1 cellular context compared by ENCODE assay signal in genomic region chr18:49452534-49452933, GRCh38. TPM values are rescaled to one million over a fixed set of nuclear protein-coding genes. Genes with fewer than 3 reads are reported as not detected.
A peak's percentile ranks its signal among the peaks of the same experiment; 100 is the strongest.
DNase-seq lines count a peak whose midpoint lies in the region; TF ChIP-seq lines count a peak whose summit lies in the region.
"Not testable (repeated sequence)": the region's sequence is repeated elsewhere in the genome, so short reads cannot be mapped to it uniquely, and the experiment has no call there.

No MANE protein-coding gene starts in this region.

- not testable (repeated sequence) for H3K27me3 ChIP-seq in spleen (replicated peaks in 1 of 7)

- H3K36me3 ChIP-seq in spleen, result peaks cover 0 to 54% (median 5%) of the 10 kb centered on the region in 6 donors

- not testable (repeated sequence) for H3K27ac ChIP-seq in spleen

- peak; percentile 76 for DNase-seq in spleen

- not testable (repeated sequence) for TF ChIP-seq CTCF in spleen (IDR thresholded peaks at IDR 0.05 in 8 of 11, conservative IDR thresholded peaks at IDR 0.05 in 3 of 11)

- not testable (repeated sequence) for TF ChIP-seq POLR2A in spleen (IDR thresholded peaks at IDR 0.05)

- not testable (repeated sequence) for H3K4me3 ChIP-seq in spleen

- peaks cover 0 to 28% (median 7%) of the 10 kb centered on the region in 6 donors for H3K4me1 ChIP-seq in spleen

- intact Hi-C loops in spleen (cut with DNase I; ENCODE audit: low total_unique reads), result not testable (repeated sequence)

- 94 to 99% (median 94%) methylated on average over 2 to 12 of the region's 12 CpGs for WGBS in spleen, 5 donors

- peaks cover 2 to 51% (median 40%) of the 10 kb centered on the region in 8 donors for H3K9me3 ChIP-seq in spleen

RNA-seq across cellular contexts. Expression of gene DYM, which starts 7.9 kb away (rescaled TPM):
- total RNA-seq in spleen, result 100 to 1,000 TPM in 1 of 7 donors, 10 to 100 TPM in 6; 54.5 to 115 (median 70.7) TPM
- 10 to 100 TPM; 11.6 to 15.0 (median 11.8) TPM for polyA plus RNA-seq in spleen

RNA-seq across cellular contexts. Expression of gene C18orf32, which starts 34.5 kb away (rescaled TPM):
- 10 to 100 TPM; 33.3 to 46.0 (median 40.1) TPM for total RNA-seq in spleen
- 10 to 100 TPM; 40.6 to 66.7 (median 65.5) TPM for polyA plus RNA-seq in spleen

RNA-seq across cellular contexts. Expression of gene RPL17, which starts 39.7 kb away (rescaled TPM):
- 1,000 to 10,000 TPM; 1,238 to 2,185 (median 1,486) TPM for total RNA-seq in spleen
- polyA plus RNA-seq in spleen, result 1,000 to 10,000 TPM; 4,194 to 5,056 (median 4,968) TPM
